8 cellular contexts compared by ENCODE assay signal in genomic region chr20:15327123-15327522, GRCh38.
"Had no signal": no experiment of that assay in that cellular context is flagged by ENCODE, and none has a peak within 500 bp of the region (broad histone marks: within the 10 kb centered on the region; RNA-seq: fewer than 3 reads in every experiment).

No MANE protein-coding gene starts in this region.

- DNase-seq: GM23248, GOT3, H7, HFFc6, KG1 had no signal

- H3K4me1 ChIP-seq: HAP-1 had no signal

- H3K9ac ChIP-seq: GM23248 had no signal

- H3K36me3 ChIP-seq: HAP-1 had no signal

- H3K4me3 ChIP-seq: GM23248, HAP-1 had no signal

- H2AFZ ChIP-seq: GM23248 had no signal

- H3K9me3 ChIP-seq: HAP-1 had no signal

- ATAC-seq: HCT116 had no signal

- H3K27ac ChIP-seq: GM23248, HL-60 had no signal
